In genomic region chr5:110054240-110054639, GRCh38 we compare ENCODE assay signal across 8 cellular contexts.
DNase-seq lines count a peak whose midpoint lies in the region; ATAC-seq and TF ChIP-seq lines count a peak whose summit lies in the region.

No MANE protein-coding gene starts in this region.

- TF ChIP-seq POLR2A in prostate gland (IDR thresholded peaks at IDR 0.05), result no peak

- H3K27me3 ChIP-seq in prostate gland (replicated peaks; ENCODE audit: insufficient read depth), result no peaks in the 10 kb centered on the region

- in situ Hi-C loops in GM13976 (cut with MboI; ENCODE audit: low sequenced_read_pairs, unreplicated experiment), result no loop called here

- H3K9me3 ChIP-seq in prostate gland, result no peaks in the 10 kb centered on the region

- DNase-seq in GM12865 (ENCODE audit: low read depth) (peak; percentile 85), HFF-Myc (ENCODE audit: extremely low read depth, low read depth) (peak; percentile 22), NCI-H1417 treated with DMSO at 0.1 percent for 48 hours (lab: John Stamatoyannopoulos, UW) (peak; percentile 62), chondrocyte (ENCODE audit: low spot score) (no peak), prostate gland (ENCODE audit: low spot score) (peak; percentile 8), NCI-H1930 (lab: John Stamatoyannopoulos, UW) (no peak), GM13976 (ENCODE audit: low spot score) (no peak)

- H3K4me3 ChIP-seq in GM12865 (ENCODE audit: low read depth, low read length), result no peak overlapping the region
- no peak overlapping the region for H3K4me3 ChIP-seq in HFF-Myc (replicated peaks; ENCODE audit: low read depth, low read length)
- H3K4me3 ChIP-seq in prostate gland, result no peak overlapping the region

- intact Hi-C loops in prostate gland (cut with DNase I), result no loop called here

- no peaks in the 10 kb centered on the region for H3K4me1 ChIP-seq in prostate gland (replicated peaks)

- no peaks in the 10 kb centered on the region for H3K36me3 Mint-ChIP-seq in chondrocyte (ENCODE audit: low read depth)

- no peaks in the 10 kb centered on the region for H3K9me3 Mint-ChIP-seq in chondrocyte (ENCODE audit: low read depth)

- H3K27ac ChIP-seq in prostate gland, result no peak overlapping the region

- peak; percentile 82 to 83 for ATAC-seq in activated CD4-positive, CD25-positive, alpha-beta regulatory T cell treated with anti-CD3 and anti-CD28 coated beads, Interleukin-2, amount 50 U/mL, for 24 hours

- TF ChIP-seq CTCF in GM12865 (IDR thresholded peaks at IDR 0.05; ENCODE audit: insufficient read depth, low read depth, low read length, missing control alignments) (peak; percentile 16), HFF-Myc (IDR thresholded peaks at IDR 0.05; ENCODE audit: low read depth, low read length, missing control alignments) (no peak), chondrocyte (IDR thresholded peaks at IDR 0.05) (peak; percentile 70), prostate gland (IDR thresholded peaks at IDR 0.05) (no peak), GM13976 (IDR thresholded peaks at IDR 0.05; ENCODE audit: borderline replicate concordance, control extremely low read depth, extremely low read depth, insufficient read depth, missing control alignments) (no peak)

- H3K4me1 Mint-ChIP-seq in chondrocyte (ENCODE audit: low read depth), result peaks cover 18% of the 10 kb centered on the region

- H3K27ac Mint-ChIP-seq in chondrocyte (ENCODE audit: unreplicated experiment), result no peak overlapping the region

- H3K27me3 Mint-ChIP-seq in chondrocyte (ENCODE audit: low read depth), result no peaks in the 10 kb centered on the region

- H3K4me3 Mint-ChIP-seq in chondrocyte (ENCODE audit: unreplicated experiment), result no peak overlapping the region

- no peaks in the 10 kb centered on the region for H3K36me3 ChIP-seq in prostate gland

- 58% methylated on average over 2 of the region's 2 CpGs for WGBS in prostate gland

Comparison
In these comparisons a context has a peak if more than half of its experiments do, and no peak if none do; other contexts are left out.
1. DNase-seq: peak in GM12865 (single experiment), HFF-Myc (single experiment), NCI-H1417 treated with DMSO at 0.1 percent for 48 hours (single experiment) and prostate gland (single experiment); none in chondrocyte (single experiment), NCI-H1930 (0 of 2) and GM13976 (single experiment).
2. CTCF ChIP-seq: peak in GM12865 (single experiment) and chondrocyte (single experiment); none in HFF-Myc (single experiment), prostate gland (0 of 4) and GM13976 (single experiment).